ENCODE assay signal across 16 cellular contexts in the genomic region with DNA sequence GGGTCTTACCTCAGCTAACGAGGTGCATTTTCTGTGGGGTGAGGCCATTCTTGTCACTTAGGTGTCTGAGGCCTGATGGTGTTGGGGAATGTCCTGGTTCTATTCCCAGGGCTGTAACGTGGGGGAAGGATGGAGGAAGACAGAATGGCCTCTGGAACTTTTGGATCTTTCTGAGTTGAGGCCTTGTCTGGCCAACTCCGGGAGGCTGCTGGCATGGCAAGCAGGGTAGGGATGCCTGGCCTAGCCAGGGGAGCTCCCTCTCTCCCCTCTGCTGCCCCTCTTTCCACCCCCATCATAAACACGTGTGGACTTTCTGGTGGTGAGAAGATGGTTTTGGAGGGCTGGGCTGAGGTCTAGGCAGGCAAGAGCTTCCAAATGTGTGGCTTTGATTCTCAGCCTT. TPM values are rescaled to one million over a fixed set of nuclear protein-coding genes. Genes with fewer than 3 reads are reported as not detected.
A peak's percentile ranks its signal among the peaks of the same experiment; 100 is the strongest.
DNase-seq lines count a peak whose midpoint lies in the region; ATAC-seq and TF ChIP-seq lines count a peak whose summit lies in the region.
"Had no signal": no experiment of that assay in that cellular context is flagged by ENCODE, and none has a peak within 500 bp of the region (broad histone marks: within the 10 kb centered on the region; RNA-seq: fewer than 3 reads in every experiment).

No MANE protein-coding gene starts in this region.

- in situ Hi-C loops in gastrocnemius medialis (cut with MboI; ENCODE audit: low sequenced_read_pairs in 4 of 4) = no loop called here
- in situ Hi-C loops in brain microvascular endothelial cell (cut with HindIII; ENCODE audit: low pct_ligation_motif_present, low sequenced_read_pairs) = no loop called here
- in situ Hi-C loops in GM13976 (cut with MboI; ENCODE audit: low sequenced_read_pairs, unreplicated experiment) = no loop called here

- no peaks in the 10 kb centered on the region for H3K9me3 ChIP-seq in ascending aorta
- no peaks in the 10 kb centered on the region for H3K9me3 ChIP-seq in gastrocnemius medialis

- H3K27me3 ChIP-seq in ascending aorta = no peaks in the 10 kb centered on the region
- H3K27me3 ChIP-seq in layer of hippocampus (ENCODE audit: control insufficient read depth, insufficient read depth, low read length) = no peaks in the 10 kb centered on the region
- H3K27me3 ChIP-seq in gastrocnemius medialis = no peaks in the 10 kb centered on the region
- H3K27me3 ChIP-seq in brain microvascular endothelial cell (replicated peaks) = no peaks in the 10 kb centered on the region

- H3K27ac ChIP-seq in C4-2B (peak overlapping the region; percentile 16), ascending aorta (peak overlapping the region; percentile 76 to 78), layer of hippocampus (ENCODE audit: low read depth, low read length) (peak overlapping the region; percentile 42), gastrocnemius medialis (peak overlapping the region; percentile 94 to 99 (median 96)), brain microvascular endothelial cell (no peak overlapping the region)

- peaks cover 34 to 71% of the 10 kb centered on the region in 2 donors for H3K36me3 ChIP-seq in ascending aorta
- H3K36me3 ChIP-seq in gastrocnemius medialis = peaks cover 0 to 12% of the 10 kb centered on the region in 2 donors
- H3K36me3 ChIP-seq in brain microvascular endothelial cell (replicated peaks) = no peaks in the 10 kb centered on the region

- peak in 1 of 2 donors; percentile 43 for DNase-seq in ascending aorta (ENCODE audit: low spot score in 2 of 2)
- no peak for DNase-seq in gastrocnemius medialis
- DNase-seq in NCI-H510A treated with DMSO at 0.1 percent for 48 hours (lab: John Stamatoyannopoulos, UW) = no peak
- DNase-seq in brain microvascular endothelial cell = no peak
- DNase-seq in C1 segment of cervical spinal cord (lab: John Stamatoyannopoulos, UW) = no peak
- DNase-seq in GM13976 (ENCODE audit: low spot score) = no peak
- DNase-seq: DMS79 treated with DMSO at 0.1 percent for 48 hours; HFFc6; NCI-H1930; NCI-H524; stimulated activated CD4-positive, alpha-beta T cell treated with anti-CD3 and anti-CD28 coated beads, Interleukin-2, amount 100 ng/mL, for 48 hours; stimulated activated naive CD8-positive, alpha-beta T cell treated with anti-CD3 and anti-CD28 coated beads, Interleukin-15, amount 100 ng/mL, for 72 hours had no signal

- H3K4me1 ChIP-seq in ascending aorta = peaks cover 63 to 87% of the 10 kb centered on the region in 2 donors
- peaks cover 94 to 98% of the 10 kb centered on the region in 2 donors for H3K4me1 ChIP-seq in gastrocnemius medialis

- intact Hi-C loops in ascending aorta (cut with DNase I) = no loop called here
- intact Hi-C loops in gastrocnemius medialis (cut with DNase I; ENCODE audit: low total_unique reads) = no loop called here

- ATAC-seq in gastrocnemius medialis = no peak
- ATAC-seq: activated CD4-positive, CD25-positive, alpha-beta regulatory T cell treated with anti-CD3 and anti-CD28 coated beads, Interleukin-2, amount 50 U/mL, for 24 hours; stimulated activated naive CD8-positive, alpha-beta T cell treated with anti-CD3 and anti-CD28 coated beads, Interleukin-15, amount 100 ng/mL, for 72 hours had no signal

- TF ChIP-seq POLR2A in gastrocnemius medialis (IDR thresholded peaks at IDR 0.05) = no peak

- H3K4me3 ChIP-seq in ascending aorta = peak overlapping the region; percentile 8 to 48
- peak overlapping the region; percentile 19 to 35 (median 29) for H3K4me3 ChIP-seq in gastrocnemius medialis
- no peak overlapping the region for H3K4me3 ChIP-seq in brain microvascular endothelial cell (ENCODE audit: low read depth, low read length)

- TF ChIP-seq CTCF in C4-2B (conservative IDR thresholded peaks at IDR 0.05) = no peak
- TF ChIP-seq CTCF in ascending aorta (IDR thresholded peaks at IDR 0.05) = no peak
- no peak for TF ChIP-seq CTCF in gastrocnemius medialis (IDR thresholded peaks at IDR 0.05 in 4 of 5, conservative IDR thresholded peaks at IDR 0.05 in 1 of 5)
- no peak for TF ChIP-seq CTCF in brain microvascular endothelial cell (IDR thresholded peaks at IDR 0.05; ENCODE audit: low read depth, low read length, missing control alignments)
- no peak for TF ChIP-seq CTCF in GM13976 (IDR thresholded peaks at IDR 0.05; ENCODE audit: borderline replicate concordance, control extremely low read depth, extremely low read depth, insufficient read depth, missing control alignments)

RNA-seq across cellular contexts. Expression of a gene that starts 30.7 kb away (rescaled TPM):
- total RNA-seq in ascending aorta (344 TPM), gastrocnemius medialis (100 to 1,000 TPM; 156 to 250 (median 196) TPM)
- total RNA-seq: HFFc6, RPMI7951 had no signal
